In genomic region chr6:36662827-36663256, GRCh38 we compare ENCODE assay signal across 1 cellular context.
TF ChIP-seq lines count a peak whose summit lies in the region.

No MANE protein-coding gene starts in this region.

TF ChIP-seq in H1, 55 proteins besides CTCF, POLR2A, EP300 and RAD21 (continued from another document):
- TF ChIP-seq TCF12 (IDR thresholded peaks at IDR 0.05; ENCODE audit: low read depth, low read length): no peak
- no peak for TF ChIP-seq SP4 (IDR thresholded peaks at IDR 0.05; ENCODE audit: low read length)
- TF ChIP-seq RXRA (IDR thresholded peaks at IDR 0.05; ENCODE audit: insufficient read depth, low read depth, low read length): no peak
- TF ChIP-seq GTF2F1 (IDR thresholded peaks at IDR 0.05; ENCODE audit: borderline replicate concordance, low read depth, low read length): no peak
- TF ChIP-seq USF2 (IDR thresholded peaks at IDR 0.05; ENCODE audit: low read length): no peak
- TF ChIP-seq CEBPB (IDR thresholded peaks at IDR 0.05; ENCODE audit: low read depth, low read length): no peak
- TF ChIP-seq NANOG (IDR thresholded peaks at IDR 0.05; ENCODE audit: insufficient read depth, low read depth, low read length, poor library complexity, severe bottlenecking): no peak
- no peak for TF ChIP-seq BACH1 (IDR thresholded peaks at IDR 0.05; ENCODE audit: low read length)
- TF ChIP-seq KDM5A (IDR thresholded peaks at IDR 0.05; ENCODE audit: low read length): no peak
- no peak for TF ChIP-seq RBBP5 (IDR thresholded peaks at IDR 0.05; ENCODE audit: borderline replicate concordance, low read depth, low read length)
- no peak for TF ChIP-seq FOSL1 (IDR thresholded peaks at IDR 0.05; ENCODE audit: insufficient read depth, low read depth, low read length)
- TF ChIP-seq SP1 (IDR thresholded peaks at IDR 0.05; ENCODE audit: low read depth, low read length): no peak
TF ChIP-seq in H1: peak in this region for 0.
